In genomic region chr1:182484531-182485257, GRCh38 we compare ENCODE assay signal across 8 cellular contexts. TPM values are rescaled to one million over a fixed set of nuclear protein-coding genes. Genes with fewer than 3 reads are reported as not detected.
A peak's percentile ranks its signal among the peaks of the same experiment; 100 is the strongest.
DNase-seq lines count a peak whose midpoint lies in the region; ATAC-seq and TF ChIP-seq lines count a peak whose summit lies in the region.

No MANE protein-coding gene starts in this region.

- no peak overlapping the region for H2BK12ac ChIP-seq in H9 (ENCODE audit: insufficient read length, low read depth, low read length)

- no peak overlapping the region for H2BK5ac ChIP-seq in H9 (ENCODE audit: insufficient read length, low read length)

- no peaks in the 10 kb centered on the region for H4K20me1 ChIP-seq in H9 (ENCODE audit: control insufficient read depth, insufficient read depth, insufficient read length)
- no peaks in the 10 kb centered on the region for H4K20me1 ChIP-seq in MM.1S (ENCODE audit: insufficient read depth, low read length)

- no peaks in the 10 kb centered on the region for H3K23me2 ChIP-seq in H9 (ENCODE audit: insufficient read length, low read depth, low read length, poor library complexity, severe bottlenecking)

- intact Hi-C loops in left ventricle myocardium inferior (cut with micrococcal nuclease): no loop called here
- intact Hi-C loops in CD8-positive, alpha-beta T cell (cut with DNase I, micrococcal nuclease): no loop called here

- H3K4me1 ChIP-seq in left ventricle myocardium inferior (no peaks in the 10 kb centered on the region), right atrium auricular region (no peaks in the 10 kb centered on the region), H9 (ENCODE audit: insufficient read depth, low read length) (no peaks in the 10 kb centered on the region), MM.1S (ENCODE audit: low read length) (no peaks in the 10 kb centered on the region)
- no peaks in the 10 kb centered on the region for H3K4me1 ChIP-seq in CD8-positive, alpha-beta T cell (ENCODE audit: insufficient read depth, low read length)

- TF ChIP-seq CTCF in left ventricle myocardium inferior (IDR thresholded peaks at IDR 0.05; ENCODE audit: borderline replicate concordance): peak; percentile 23
- TF ChIP-seq CTCF in right atrium auricular region (IDR thresholded peaks at IDR 0.05): no peak
- TF ChIP-seq CTCF in H9 (conservative IDR thresholded peaks at IDR 0.05): peak; percentile 72
- peak; percentile 50 for TF ChIP-seq CTCF in MM.1S (IDR thresholded peaks at IDR 0.05; ENCODE audit: low read length)
- no peak for TF ChIP-seq CTCF in CD8-positive, alpha-beta T cell (IDR thresholded peaks at IDR 0.05)

- no peak overlapping the region for H2AK5ac ChIP-seq in H9 (ENCODE audit: insufficient read length, low read length)

- no peak overlapping the region for H3K4me2 ChIP-seq in H9 (ENCODE audit: insufficient read depth, insufficient read length, low read length)
- H3K4me2 ChIP-seq in MM.1S (ENCODE audit: low read depth, low read length): no peak overlapping the region

- H3K56ac ChIP-seq in H9 (ENCODE audit: insufficient read length, low read depth, low read length): no peak overlapping the region

- H3K79me2 ChIP-seq in H9 (ENCODE audit: insufficient read depth, low read length) (no peaks in the 10 kb centered on the region), MM.1S (ENCODE audit: low read length) (no peaks in the 10 kb centered on the region)

- no peaks in the 10 kb centered on the region for H3K9me3 ChIP-seq in left ventricle myocardium inferior (replicated peaks)
- H3K9me3 ChIP-seq in right atrium auricular region: no peaks in the 10 kb centered on the region
- no peaks in the 10 kb centered on the region for H3K9me3 ChIP-seq in H9 (ENCODE audit: control insufficient read depth, low read depth, low read length)
- H3K9me3 ChIP-seq in MM.1S (replicated peaks; ENCODE audit: insufficient read depth, low read length): no peaks in the 10 kb centered on the region
- H3K9me3 ChIP-seq in CD8-positive, alpha-beta T cell (ENCODE audit: low read length): no peaks in the 10 kb centered on the region

- H2BK20ac ChIP-seq in H9 (ENCODE audit: low read depth, low read length, poor library complexity, severe bottlenecking): no peak overlapping the region

- H3K27me3 ChIP-seq in left ventricle myocardium inferior (ENCODE audit: low read depth) (peaks cover 6% of the 10 kb centered on the region), right atrium auricular region (no peaks in the 10 kb centered on the region), H9 (ENCODE audit: insufficient read depth, low read length) (no peaks in the 10 kb centered on the region), MM.1S (replicated peaks; ENCODE audit: insufficient read depth, low read length) (no peaks in the 10 kb centered on the region)
- H3K27me3 ChIP-seq in CD8-positive, alpha-beta T cell (ENCODE audit: insufficient read depth, low read length): no peaks in the 10 kb centered on the region

- H3T11ph ChIP-seq in H9 (ENCODE audit: low read length): no peak overlapping the region

- no peak overlapping the region for H2AFZ ChIP-seq in H9 (ENCODE audit: low read length)
- no peak overlapping the region for H2AFZ ChIP-seq in MM.1S (ENCODE audit: low read length)

- no peak overlapping the region for H4K8ac ChIP-seq in H9 (replicated peaks; ENCODE audit: insufficient read length, low read depth, low read length)

- no peaks in the 10 kb centered on the region for H3F3A ChIP-seq in MM.1S (ENCODE audit: insufficient read depth, low read length)

- H3K14ac ChIP-seq in H9 (ENCODE audit: insufficient read depth, low read length): no peak overlapping the region

- CTCF ChIA-PET in CD8-positive, alpha-beta T cell (lab: Charles Lee): interaction anchor here (0.5 to 1.4 kb wide), 3 partner anchors 10 to 176 kb away, joined by 3 to 4 read pairs (median 4); no protein-coding TSS in a partner anchor

- no peaks in the 10 kb centered on the region for H3K79me1 ChIP-seq in H9 (ENCODE audit: insufficient read depth, low read depth, low read length, poor library complexity, severe bottlenecking)

- no peaks in the 10 kb centered on the region; the same call in none of the 2 replicates for H3K27me3 Mint-ChIP-seq in H9 (ENCODE audit: low read depth)
- peaks cover 4% of the 10 kb centered on the region for H3K27me3 Mint-ChIP-seq in activated naive CD8-positive, alpha-beta T cell treated with anti-CD3 and anti-CD28 coated beads, Interleukin-2, amount 10 ng/mL, durations not matched to agents 7 days and 5 days
- peaks cover 9% of the 10 kb centered on the region for H3K27me3 Mint-ChIP-seq in CD8-positive, alpha-beta T cell (ENCODE audit: low read depth)

- H3K4ac ChIP-seq in H9 (ENCODE audit: low read depth, low read length): no peak overlapping the region

- H3K4me3 Mint-ChIP-seq in H9: no peak overlapping the region
- H3K4me3 Mint-ChIP-seq in activated naive CD8-positive, alpha-beta T cell treated with anti-CD3 and anti-CD28 coated beads, Interleukin-2, amount 10 ng/mL, durations not matched to agents 7 days and 5 days: no peak overlapping the region
- H3K4me3 Mint-ChIP-seq in stimulated activated effector memory CD8-positive, alpha-beta T cell treated with anti-CD3 and anti-CD28 coated beads, Interleukin-12 subunit alpha, Interleukin-12 subunit beta, amount 100 ng/mL, for 72 hours: no peak overlapping the region
- no peak overlapping the region for H3K4me3 Mint-ChIP-seq in CD8-positive, alpha-beta T cell

- no peak overlapping the region for H3K27ac Mint-ChIP-seq in H9
- H3K27ac Mint-ChIP-seq in activated naive CD8-positive, alpha-beta T cell treated with anti-CD3 and anti-CD28 coated beads, Interleukin-2, amount 10 ng/mL, durations not matched to agents 7 days and 5 days: no peak overlapping the region
- H3K27ac Mint-ChIP-seq in stimulated activated effector memory CD8-positive, alpha-beta T cell treated with anti-CD3 and anti-CD28 coated beads, Interleukin-12 subunit alpha, Interleukin-12 subunit beta, amount 100 ng/mL, for 72 hours: no peak overlapping the region
- no peak overlapping the region for H3K27ac Mint-ChIP-seq in CD8-positive, alpha-beta T cell

- H4K5ac ChIP-seq in H9 (ENCODE audit: insufficient read length, low read depth, low read length): no peak overlapping the region

- no peak overlapping the region for H3K4me3 ChIP-seq in left ventricle myocardium inferior
- no peak overlapping the region for H3K4me3 ChIP-seq in right atrium auricular region
- no peak overlapping the region for H3K4me3 ChIP-seq in MM.1S (ENCODE audit: low read length)
- no peak overlapping the region for H3K4me3 ChIP-seq in CD8-positive, alpha-beta T cell (ENCODE audit: low read depth, low read length)

- H4K91ac ChIP-seq in H9 (ENCODE audit: insufficient read length, low read depth, low read length): no peak overlapping the region

- no peak overlapping the region for H3K23ac ChIP-seq in H9 (ENCODE audit: insufficient read length, low read depth, low read length)

- H3K27ac ChIP-seq in left ventricle myocardium inferior (replicated peaks) (no peak overlapping the region), right atrium auricular region (no peak overlapping the region), H9 (ENCODE audit: insufficient read length, low read depth, low read length) (no peak overlapping the region), MM.1S (ENCODE audit: low read length) (no peak overlapping the region)
- H3K27ac ChIP-seq in CD8-positive, alpha-beta T cell (ENCODE audit: low read depth, low read length): no peak overlapping the region

- H3K36me3 ChIP-seq in left ventricle myocardium inferior (no peaks in the 10 kb centered on the region), right atrium auricular region (no peaks in the 10 kb centered on the region), MM.1S (replicated peaks; ENCODE audit: insufficient read depth, low read length) (no peaks in the 10 kb centered on the region)
- no peaks in the 10 kb centered on the region for H3K36me3 ChIP-seq in CD8-positive, alpha-beta T cell (ENCODE audit: insufficient read depth, low read length)

- H2BK15ac ChIP-seq in H9 (ENCODE audit: low read depth, low read length): no peak overlapping the region

- H3K18ac ChIP-seq in H9 (ENCODE audit: insufficient read length, low read depth, low read length): no peak overlapping the region

- no peak overlapping the region for H3K9ac ChIP-seq in H9 (ENCODE audit: extremely low read depth, insufficient read length, low read length)
- no peak overlapping the region for H3K9ac ChIP-seq in MM.1S (ENCODE audit: low read length)

- no peak overlapping the region for H2BK120ac ChIP-seq in H9 (ENCODE audit: low read depth, low read length, poor library complexity, severe bottlenecking)

- peaks cover 0 to 2% of the 10 kb centered on the region in 2 experiments; a peak in 2 of 5 replicates for H3K9me3 Mint-ChIP-seq in H9
- no peaks in the 10 kb centered on the region for H3K9me3 Mint-ChIP-seq in activated naive CD8-positive, alpha-beta T cell treated with anti-CD3 and anti-CD28 coated beads, Interleukin-2, amount 10 ng/mL, durations not matched to agents 7 days and 5 days
- no peaks in the 10 kb centered on the region for H3K9me3 Mint-ChIP-seq in stimulated activated effector memory CD8-positive, alpha-beta T cell treated with anti-CD3 and anti-CD28 coated beads, Interleukin-12 subunit alpha, Interleukin-12 subunit beta, amount 100 ng/mL, for 72 hours
- peaks cover 3% of the 10 kb centered on the region for H3K9me3 Mint-ChIP-seq in CD8-positive, alpha-beta T cell

- peak; percentile 50 for ATAC-seq in activated naive CD8-positive, alpha-beta T cell treated with anti-CD3 and anti-CD28 coated beads, Interleukin-2, amount 10 ng/mL, durations not matched to agents 7 days and 5 days (ENCODE audit: low read depth)
- ATAC-seq in stimulated activated effector memory CD8-positive, alpha-beta T cell treated with anti-CD3 and anti-CD28 coated beads, Interleukin-12 subunit alpha, Interleukin-12 subunit beta, amount 100 ng/mL, for 72 hours: peak; percentile 66
- ATAC-seq in CD8-positive, alpha-beta T cell: no peak

- no peak for DNase-seq in left ventricle myocardium inferior
- DNase-seq in right atrium auricular region (ENCODE audit: low spot score): no peak
- DNase-seq in H9: peak; percentile 62
- peak; percentile 37 for DNase-seq in MM.1S
- DNase-seq in activated naive CD8-positive, alpha-beta T cell treated with anti-CD3 and anti-CD28 coated beads, Interleukin-2, amount 10 ng/mL, durations not matched to agents 7 days and 5 days: no peak
- no peak for DNase-seq in stimulated activated effector memory CD8-positive, alpha-beta T cell treated with anti-CD3 and anti-CD28 coated beads, Interleukin-12 subunit alpha, Interleukin-12 subunit beta, amount 100 ng/mL, for 72 hours (ENCODE audit: low spot score in 2 of 2)
- no peak for DNase-seq in CD8-positive, alpha-beta T cell
- DNase-seq in activated CD4-positive, alpha-beta T cell treated with anti-CD3 and anti-CD28 coated beads, Interleukin-2, amount 50 U/mL, for 4 hours: no peak

- peaks cover 0 to 2% of the 10 kb centered on the region in 2 experiments; a peak in 1 of 4 replicates for H3K4me1 Mint-ChIP-seq in H9
- no peaks in the 10 kb centered on the region for H3K4me1 Mint-ChIP-seq in activated naive CD8-positive, alpha-beta T cell treated with anti-CD3 and anti-CD28 coated beads, Interleukin-2, amount 10 ng/mL, durations not matched to agents 7 days and 5 days
- no peaks in the 10 kb centered on the region for H3K4me1 Mint-ChIP-seq in stimulated activated effector memory CD8-positive, alpha-beta T cell treated with anti-CD3 and anti-CD28 coated beads, Interleukin-12 subunit alpha, Interleukin-12 subunit beta, amount 100 ng/mL, for 72 hours
- no peaks in the 10 kb centered on the region for H3K4me1 Mint-ChIP-seq in CD8-positive, alpha-beta T cell (ENCODE audit: low read depth)

- no peaks in the 10 kb centered on the region for H3K9me2 ChIP-seq in MM.1S (replicated peaks; ENCODE audit: insufficient read depth, low read length)

- POLR2A ChIA-PET in activated naive CD8-positive, alpha-beta T cell treated with anti-CD3 and anti-CD28 coated beads, Interleukin-2, amount 10 ng/mL, durations not matched to agents 7 days and 5 days (lab: Charles Lee): no interaction called here
- POLR2A ChIA-PET in CD8-positive, alpha-beta T cell (lab: Charles Lee): no interaction called here

- WGBS in H9 (ENCODE audit: extremely low coverage, insufficient read length, low lambda C conversion rate): no CpG with 5 or more reads among the region's 5 CpGs

- H3K36me3 Mint-ChIP-seq in H9 (ENCODE audit: insufficient read depth in 1 of 3, low read depth in 3 of 3): no peaks in the 10 kb centered on the region
- H3K36me3 Mint-ChIP-seq in activated naive CD8-positive, alpha-beta T cell treated with anti-CD3 and anti-CD28 coated beads, Interleukin-2, amount 10 ng/mL, durations not matched to agents 7 days and 5 days: no peaks in the 10 kb centered on the region
- H3K36me3 Mint-ChIP-seq in stimulated activated effector memory CD8-positive, alpha-beta T cell treated with anti-CD3 and anti-CD28 coated beads, Interleukin-12 subunit alpha, Interleukin-12 subunit beta, amount 100 ng/mL, for 72 hours: no peaks in the 10 kb centered on the region
- H3K36me3 Mint-ChIP-seq in CD8-positive, alpha-beta T cell: no peaks in the 10 kb centered on the region

RNA-seq across cellular contexts. Expression of gene RGSL1, which starts 34.7 kb away (rescaled TPM):
- total RNA-seq in left ventricle myocardium inferior (not detected), right atrium auricular region (not detected), H9 (2021) (not detected in 2 replicates)
- total RNA-seq in activated naive CD8-positive, alpha-beta T cell treated with anti-CD3 and anti-CD28 coated beads, Interleukin-2, amount 10 ng/mL, durations not matched to agents 7 days and 5 days: not detected
- not detected for total RNA-seq in CD8-positive, alpha-beta T cell

Comparison
In these comparisons a context has a peak if more than half of its experiments do, and no peak if none do; other contexts are left out.
1. CTCF ChIP-seq: peak in left ventricle myocardium inferior (single experiment), H9 (single experiment) and MM.1S (single experiment); none in right atrium auricular region (0 of 2) and CD8-positive, alpha-beta T cell (single experiment).
2. DNase-seq: peak in H9 (single experiment) and MM.1S (single experiment); none in left ventricle myocardium inferior (single experiment), right atrium auricular region (single experiment), activated naive CD8-positive, alpha-beta T cell treated with anti-CD3 and anti-CD28 coated beads, Interleukin-2, amount 10 ng/mL, durations not matched to agents 7 days and 5 days (single experiment), stimulated activated effector memory CD8-positive, alpha-beta T cell treated with anti-CD3 and anti-CD28 coated beads, Interleukin-12 subunit alpha, Interleukin-12 subunit beta, amount 100 ng/mL, for 72 hours (0 of 2), CD8-positive, alpha-beta T cell (0 of 7) and activated CD4-positive, alpha-beta T cell treated with anti-CD3 and anti-CD28 coated beads, Interleukin-2, amount 50 U/mL, for 4 hours (0 of 2).